Comparison of ENCODE assay signal across 13 cellular contexts in the genomic region with DNA sequence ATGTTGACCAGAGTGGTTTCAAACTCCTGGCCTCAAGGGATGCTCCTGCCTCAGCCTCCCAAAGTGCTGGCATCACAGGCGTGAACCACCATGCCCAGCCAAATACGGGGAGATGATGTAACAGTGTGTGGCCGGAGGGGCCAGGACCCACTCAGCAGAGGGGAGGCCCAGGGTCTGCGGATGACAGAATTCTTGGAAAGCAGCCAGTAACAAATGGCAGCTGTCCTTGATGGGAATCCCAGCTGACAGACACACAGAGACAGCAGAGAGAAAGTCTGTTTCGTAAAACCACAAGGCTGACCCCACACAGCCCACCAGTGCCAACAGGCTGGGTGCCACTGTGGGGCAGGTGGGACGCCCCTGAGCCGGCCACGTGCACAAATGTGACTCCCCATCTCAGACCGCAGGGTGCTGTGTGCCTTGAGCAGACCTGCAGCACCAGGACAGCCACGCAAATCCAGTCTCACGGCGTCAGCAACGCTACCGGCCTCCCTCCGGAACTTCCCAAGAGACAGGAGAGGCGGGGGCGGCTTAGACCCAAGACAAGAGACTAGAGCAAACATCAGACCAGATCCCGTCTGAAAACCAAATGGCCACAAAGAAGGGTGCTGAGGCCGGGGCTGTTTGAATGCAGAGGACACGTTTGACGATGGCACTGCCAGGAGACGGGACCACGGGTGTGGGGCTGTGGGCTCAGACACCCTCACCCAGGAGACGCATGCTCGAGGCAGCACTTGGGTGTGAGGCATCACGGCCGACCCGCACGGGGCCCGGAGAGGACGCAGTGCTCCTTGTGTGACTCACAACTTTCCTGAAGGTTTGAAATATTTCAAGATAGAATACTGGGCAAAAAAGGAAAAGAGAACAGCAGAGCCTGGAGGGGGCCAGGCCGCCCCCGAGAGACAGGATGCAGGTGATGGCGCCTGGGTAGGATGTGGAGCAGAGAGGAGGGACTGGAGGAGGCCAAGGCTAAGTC. TPM values are rescaled to one million over a fixed set of nuclear protein-coding genes. Genes with fewer than 3 reads are reported as not detected.
DNase-seq lines count a peak whose midpoint lies in the region; ATAC-seq lines count a peak whose summit lies in the region.
"Had no signal": no experiment of that assay in that cellular context is flagged by ENCODE, and none has a peak within 500 bp of the region (broad histone marks: within the 10 kb centered on the region; RNA-seq: fewer than 3 reads in every experiment).

No MANE protein-coding gene starts in this region.

- H3K4me3 Mint-ChIP-seq in activated T-helper 17 cell treated with anti-CD3 and anti-CD28 coated beads, Interleukin-2, amount 50 U/mL, for 72 hours: no peak overlapping the region
- H3K4me3 Mint-ChIP-seq: activated naive CD4-positive, alpha-beta T cell treated with anti-CD3 and anti-CD28 coated beads for 36 hours had no signal

- H3K27ac Mint-ChIP-seq in activated T-helper 17 cell treated with anti-CD3 and anti-CD28 coated beads, Interleukin-2, amount 50 U/mL, for 72 hours: no peak overlapping the region
- H3K27ac Mint-ChIP-seq: activated naive CD4-positive, alpha-beta T cell treated with anti-CD3 and anti-CD28 coated beads for 36 hours; progenitor cell of endocrine pancreas had no signal

- DNase-seq in NCI-H2171 treated with DMSO at 0.1 percent for 48 hours (lab: John Stamatoyannopoulos, UW) (peak; percentile 49), NCI-H2171 (lab: John Stamatoyannopoulos, UW) (no peak), SK-N-DZ (ENCODE audit: low spot score) (peak; percentile 81), myocyte (ENCODE audit: low read depth) (peak; percentile 87), NCI-H146 treated with DMSO at 0.1 percent for 48 hours (lab: John Stamatoyannopoulos, UW; ENCODE audit: unreplicated experiment) (no peak)
- DNase-seq: activated naive CD4-positive, alpha-beta T cell treated with anti-CD3 and anti-CD28 coated beads for 36 hours; heart left ventricle; kidney glomerular epithelial cell; NCI-H146; NCI-H748 treated with DMSO at 0.1 percent for 48 hours; tibial artery had no signal

- peaks cover 45% of the 10 kb centered on the region for H3K36me3 Mint-ChIP-seq in activated T-helper 17 cell treated with anti-CD3 and anti-CD28 coated beads, Interleukin-2, amount 50 U/mL, for 72 hours (ENCODE audit: low read depth)

- no peaks in the 10 kb centered on the region for H3K4me1 Mint-ChIP-seq in activated T-helper 17 cell treated with anti-CD3 and anti-CD28 coated beads, Interleukin-2, amount 50 U/mL, for 72 hours

- H3K27me3 Mint-ChIP-seq in activated T-helper 17 cell treated with anti-CD3 and anti-CD28 coated beads, Interleukin-2, amount 50 U/mL, for 72 hours: no peaks in the 10 kb centered on the region
- H3K27me3 Mint-ChIP-seq: progenitor cell of endocrine pancreas had no signal

- no peak for ATAC-seq in activated T-helper 17 cell treated with anti-CD3 and anti-CD28 coated beads, Interleukin-2, amount 50 U/mL, for 72 hours (replicated peaks)
- ATAC-seq: heart left ventricle had no signal

- H3K9me3 Mint-ChIP-seq in activated T-helper 17 cell treated with anti-CD3 and anti-CD28 coated beads, Interleukin-2, amount 50 U/mL, for 72 hours: no peaks in the 10 kb centered on the region
- H3K9me3 Mint-ChIP-seq: activated naive CD4-positive, alpha-beta T cell treated with anti-CD3 and anti-CD28 coated beads for 36 hours had no signal

RNA-seq across cellular contexts. Expression of gene CTU2, which starts 24.6 kb away (rescaled TPM):
- polyA plus RNA-seq in SK-N-DZ (2014; cell fraction: cytosol; rRNA removed): 31.8 and 36.8 TPM in 2 replicates
- 56.6 and 109 TPM in 2 replicates for polyA plus RNA-seq in SK-N-DZ (2014; cell fraction: nucleus; rRNA removed)
- total RNA-seq in myocyte: 12.6 and 20.6 TPM in 2 replicates
- 19.6 TPM for polyA plus RNA-seq in myocyte (2012)
- total RNA-seq in activated T-helper 17 cell treated with anti-CD3 and anti-CD28 coated beads, Interleukin-2, amount 50 U/mL, for 72 hours: 10 to 100 TPM; 19.8 to 31.8 TPM

RNA-seq across cellular contexts. Expression of gene RNF166, which starts 24.7 kb away (rescaled TPM):
- polyA plus RNA-seq in SK-N-DZ (2014; cell fraction: cytosol; rRNA removed): 50.9 and 65.7 TPM in 2 replicates
- 115 and 130 TPM in 2 replicates for polyA plus RNA-seq in SK-N-DZ (2014; cell fraction: nucleus; rRNA removed)
- 18.7 and 26.1 TPM in 2 replicates for total RNA-seq in myocyte
- 11.4 TPM for polyA plus RNA-seq in myocyte (2012)
- total RNA-seq in activated T-helper 17 cell treated with anti-CD3 and anti-CD28 coated beads, Interleukin-2, amount 50 U/mL, for 72 hours: 100 to 1,000 TPM in 1 of 2 donors, 10 to 100 TPM in 1; 57.1 to 119 TPM

RNA-seq across cellular contexts. Expression of gene SNAI3, which starts 44.6 kb away (rescaled TPM):
- 0.22 and 0.82 TPM in 2 replicates for polyA plus RNA-seq in SK-N-DZ (2014; cell fraction: cytosol; rRNA removed)
- 0.16 and 0.21 TPM in 2 replicates for polyA plus RNA-seq in SK-N-DZ (2014; cell fraction: nucleus; rRNA removed)
- total RNA-seq in myocyte: 0.10 and 7.3 TPM in 2 replicates
- 1.8 TPM for polyA plus RNA-seq in myocyte (2012)
- total RNA-seq in activated T-helper 17 cell treated with anti-CD3 and anti-CD28 coated beads, Interleukin-2, amount 50 U/mL, for 72 hours: 1 to 10 TPM; 5.9 to 6.7 TPM

RNA-seq across cellular contexts. Expression of gene PIEZO1, which starts 54.1 kb away (rescaled TPM):
- polyA plus RNA-seq in SK-N-DZ (2014; cell fraction: cytosol; rRNA removed): 37.9 and 52.7 TPM in 2 replicates
- polyA plus RNA-seq in SK-N-DZ (2014; cell fraction: nucleus; rRNA removed): 213 and 283 TPM in 2 replicates
- total RNA-seq in myocyte: 198 and 238 TPM in 2 replicates
- 246 TPM for polyA plus RNA-seq in myocyte (2012)
- total RNA-seq in activated T-helper 17 cell treated with anti-CD3 and anti-CD28 coated beads, Interleukin-2, amount 50 U/mL, for 72 hours: 100 to 1,000 TPM; 197 to 326 TPM

Comparison
In these comparisons a context has a peak if more than half of its experiments do, and no peak if none do; other contexts are left out.
1. DNase-seq: peak in NCI-H2171 treated with DMSO at 0.1 percent for 48 hours (single experiment), SK-N-DZ (single experiment) and myocyte (single experiment); none in NCI-H2171 (single experiment) and NCI-H146 treated with DMSO at 0.1 percent for 48 hours (single experiment).